Comparison of ENCODE assay signal across 1 cellular context in the genomic region with DNA sequence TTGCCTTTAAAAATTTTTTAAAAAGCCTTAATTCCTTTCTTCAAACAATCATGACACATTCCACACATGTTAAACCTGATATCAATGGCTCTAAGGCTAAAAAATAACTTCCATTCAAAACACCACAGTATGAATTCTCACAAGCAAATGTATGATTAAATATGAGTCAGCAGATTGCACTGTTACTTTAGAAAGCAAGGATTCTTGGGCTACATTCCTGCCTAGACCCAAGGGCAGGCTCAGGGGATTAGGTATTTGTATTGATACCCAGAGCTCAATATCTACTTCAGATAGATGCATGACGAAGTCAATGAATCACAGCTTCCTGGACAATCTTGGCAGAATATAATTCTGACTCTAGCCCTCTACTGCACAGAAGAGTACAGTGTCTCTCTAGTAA.
A peak's percentile ranks its signal among the peaks of the same experiment; 100 is the strongest.
TF ChIP-seq lines count a peak whose summit lies in the region.

No MANE protein-coding gene starts in this region.

TF ChIP-seq in HCT116, 20 proteins besides CTCF, POLR2A, EP300 and RAD21:
- TF ChIP-seq ZNF274 (IDR thresholded peaks at IDR 0.05; ENCODE audit: low read depth, low read length) (peak; percentile 40), FOSL1 (IDR thresholded peaks at IDR 0.05; ENCODE audit: low read depth) (no peak)
